31 cellular contexts compared by ENCODE assay signal in the genomic region with DNA sequence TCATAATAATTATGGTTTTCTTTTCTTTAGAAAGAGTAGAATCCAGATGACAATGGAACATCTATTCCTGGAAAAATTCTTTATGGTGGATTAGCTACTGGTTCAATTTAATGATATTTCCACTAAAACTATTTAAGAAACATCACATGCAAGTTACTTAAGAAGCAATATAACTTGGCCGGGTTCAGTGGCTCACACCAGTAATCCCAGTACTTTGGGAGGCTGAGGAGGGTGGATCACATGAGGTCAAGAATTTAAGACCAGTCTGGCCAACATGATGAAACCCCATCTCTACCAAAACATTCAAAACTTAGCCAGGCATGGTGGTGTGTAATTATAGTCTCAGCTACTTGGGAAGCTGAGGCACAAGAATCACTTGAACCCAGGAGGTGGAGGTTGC.
"Had no signal": no experiment of that assay in that cellular context is flagged by ENCODE, and none has a peak within 500 bp of the region (broad histone marks: within the 10 kb centered on the region; RNA-seq: fewer than 3 reads in every experiment).

No MANE protein-coding gene starts in this region.

- H3K9me3 ChIP-seq: adrenal gland, body of pancreas, breast epithelium had no signal

- H3K4me3 ChIP-seq: adrenal gland, body of pancreas, breast epithelium had no signal

- DNase-seq: activated B cell treated with CpG ODN at 0.5 μM for 24 hours; activated CD4-positive, alpha-beta memory T cell treated with anti-CD3 and anti-CD28 coated beads for 36 hours; activated CD4-positive, alpha-beta T cell treated with anti-CD3 and anti-CD28 coated beads for 4 hours; activated CD4-positive, alpha-beta T cell treated with anti-CD3 and anti-CD28 coated beads, Interleukin-2, amount 10 ng/mL, durations not matched to agents 24 days and 14 days; activated CD4-positive, alpha-beta T cell treated with anti-CD3 and anti-CD28 coated beads, Interleukin-2, amount 50 U/mL, for 1 hour; activated CD4-positive, alpha-beta T cell treated with anti-CD3 and anti-CD28 coated beads, Interleukin-2, amount 50 U/mL, for 4 hours; activated CD4-positive, CD25-positive, alpha-beta regulatory T cell treated with anti-CD3 and anti-CD28 coated beads, Interleukin-2, amount 50 U/mL, for 72 hours; activated CD8-positive, alpha-beta memory T cell treated with anti-CD3 and anti-CD28 coated beads, Interleukin-2, amount 50 U/mL, for 4 hours; activated CD8-positive, alpha-beta T cell treated with anti-CD3 and anti-CD28 coated beads for 36 hours; activated effector memory CD4-positive, alpha-beta T cell treated with anti-CD3 and anti-CD28 coated beads, Interleukin-2, amount 50 U/mL, for 16 hours; activated gamma-delta T cell treated with Interleukin-2 at 50 U/mL for 16 hours; activated naive CD4-positive, alpha-beta T cell; activated naive CD4-positive, alpha-beta T cell treated with anti-CD3 and anti-CD28 coated beads for 36 hours; activated naive CD4-positive, alpha-beta T cell treated with anti-CD3 and anti-CD28 coated beads, Interleukin-2, amount 50 U/mL, for 16 hours; activated naive CD8-positive, alpha-beta T cell treated with anti-CD3 and anti-CD28 coated beads for 36 hours; activated T-cell treated with anti-CD3 and anti-CD28 coated beads for 4 hours; activated T-cell treated with anti-CD3 and anti-CD28 coated beads, Interleukin-2, amount 50 U/mL, for 1 hour; activated T-cell treated with anti-CD3 and anti-CD28 coated beads, Interleukin-2, amount 50 U/mL, for 4 hours; activated T-cell treated with anti-CD3 and anti-CD28 coated beads, Interleukin-2, amount 50 U/mL, for 72 hours; adrenal gland; amniotic stem cell; aorta; body of pancreas; brain microvascular endothelial cell; central memory CD4-positive, alpha-beta T cell; SW 1271; T-helper 1 cell; T-helper 2 cell; T-helper 9 cell had no signal

- H3K27ac ChIP-seq: adrenal gland, body of pancreas, brain microvascular endothelial cell, breast epithelium, VCaP had no signal

- H3K36me3 ChIP-seq: adrenal gland, brain microvascular endothelial cell, breast epithelium had no signal

- H3K4me1 ChIP-seq: adrenal gland, body of pancreas, breast epithelium had no signal

- H3K27me3 ChIP-seq: adrenal gland, body of pancreas, brain microvascular endothelial cell, breast epithelium had no signal
